7 cellular contexts compared by ENCODE assay signal in genomic region chr1:206778911-206779310, GRCh38. TPM values are rescaled to one million over a fixed set of nuclear protein-coding genes. Genes with fewer than 3 reads are reported as not detected.
"Had no signal": no experiment of that assay in that cellular context is flagged by ENCODE, and none has a peak within 500 bp of the region (broad histone marks: within the 10 kb centered on the region; RNA-seq: fewer than 3 reads in every experiment).

No MANE protein-coding gene starts in this region.

RNA-seq across cellular contexts. Expression of gene IL10, which starts 6.6 kb away (rescaled TPM):
- total RNA-seq: HepG2, HT1080, IMR-90, M059J, NCI-H460 had no signal
- polyA plus RNA-seq: HepG2, IMR-90 had no signal

RNA-seq across cellular contexts. Expression of gene IL19, which starts 8.3 kb away (rescaled TPM):
- total RNA-seq: HepG2, HT1080, IMR-90, M059J, NCI-H460, Right ventricle myocardium inferior, SJCRH30 had no signal
- polyA plus RNA-seq: HepG2, IMR-90 had no signal
